11 cellular contexts compared by ENCODE assay signal in the genomic region with DNA sequence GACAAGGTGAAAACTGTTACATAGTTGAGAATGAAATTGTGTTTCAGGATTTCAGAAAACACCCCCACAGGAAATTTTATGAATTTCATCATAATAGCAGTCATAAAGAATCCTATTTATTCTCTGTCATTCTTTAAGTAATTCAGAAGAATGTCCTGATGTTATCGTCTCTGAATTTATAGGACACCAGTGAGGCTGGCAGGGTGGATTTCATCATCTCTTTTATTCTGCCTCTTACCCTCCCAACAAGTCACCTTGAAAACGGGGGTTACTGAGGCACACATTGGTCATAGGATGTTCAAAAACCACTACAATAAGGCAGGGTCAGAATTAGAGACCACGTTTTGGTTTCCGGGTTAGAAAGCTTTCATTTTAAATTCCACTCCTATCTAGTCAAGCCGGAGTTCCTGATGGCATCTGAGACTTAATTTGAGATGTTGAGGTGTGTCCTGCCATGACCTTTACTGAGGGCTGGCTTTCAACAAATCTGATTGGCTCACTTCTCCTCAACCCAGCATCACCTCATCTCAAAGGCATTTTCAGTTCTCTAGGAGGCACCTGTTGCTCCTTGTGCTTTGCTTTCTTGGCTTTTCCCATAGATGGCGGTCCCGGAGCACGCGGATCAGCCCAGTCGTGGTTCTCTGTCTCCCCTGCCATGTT.
DNase-seq lines count a peak whose midpoint lies in the region; ATAC-seq and TF ChIP-seq lines count a peak whose summit lies in the region.
"Had no signal": no experiment of that assay in that cellular context is flagged by ENCODE, and none has a peak within 500 bp of the region (broad histone marks: within the 10 kb centered on the region; RNA-seq: fewer than 3 reads in every experiment).

No MANE protein-coding gene starts in this region.

- H3K27ac Mint-ChIP-seq in WTC11 (no peak overlapping the region), GM23338 (no peak overlapping the region)
- H3K27ac Mint-ChIP-seq in stimulated activated naive CD8-positive, alpha-beta T cell treated with anti-CD3 and anti-CD28 coated beads, Interleukin-15, amount 100 ng/mL, for 72 hours, result peak overlapping the region in 1 of 2 donors; percentile 61

- no peaks in the 10 kb centered on the region for H3K27me3 Mint-ChIP-seq in activated T-cell treated with anti-CD3 and anti-CD28 coated beads, Interleukin-2, amount 50 U/mL, for 4 hours (ENCODE audit: low read depth)
- H3K27me3 Mint-ChIP-seq in WTC11 (ENCODE audit: low read depth) (no peaks in the 10 kb centered on the region), GM23338 (ENCODE audit: insufficient read depth, low read depth, poor library complexity) (peaks cover 1% of the 10 kb centered on the region)
- no peaks in the 10 kb centered on the region for H3K27me3 Mint-ChIP-seq in stimulated activated naive CD8-positive, alpha-beta T cell treated with anti-CD3 and anti-CD28 coated beads, Interleukin-15, amount 100 ng/mL, for 72 hours

- peak; percentile 70 to 79 for ATAC-seq in activated T-cell treated with anti-CD3 and anti-CD28 coated beads, Interleukin-2, amount 50 U/mL, for 4 hours
- peak; percentile 36; the same call in 1 of the 2 replicates for ATAC-seq in WTC11
- peak; percentile 94 for ATAC-seq in stimulated activated naive CD8-positive, alpha-beta T cell treated with anti-CD3 and anti-CD28 coated beads, Interleukin-15, amount 100 ng/mL, for 72 hours
- no peak; the same call in 2 of the 3 replicates for ATAC-seq in GM23338

- no peaks in the 10 kb centered on the region for H3F3A ChIP-seq in GM23338 (replicated peaks; ENCODE audit: low read depth)

- no peak for TF ChIP-seq CTCF in WTC11 (IDR thresholded peaks at IDR 0.05)
- TF ChIP-seq CTCF in fibroblast of pulmonary artery (IDR thresholded peaks at IDR 0.05; ENCODE audit: low read length, missing control alignments), result no peak
- no peak for TF ChIP-seq CTCF in right atrium auricular region (IDR thresholded peaks at IDR 0.05)
- 0 out of 4 replicates have a peak, but pooled peaks of 1 of the 2 experiments have one; percentile 6 for TF ChIP-seq CTCF in GM23338 (conservative IDR thresholded peaks at IDR 0.05; ENCODE audit: low read depth in 2 of 2)

- H3K9me2 ChIP-seq in GM23338 (ENCODE audit: insufficient read depth), result no peaks in the 10 kb centered on the region

- H3K27ac ChIP-seq in right atrium auricular region, result no peak overlapping the region
- H3K27ac ChIP-seq in GM23338 (ENCODE audit: low read depth), result no peak overlapping the region
- H3K27ac ChIP-seq: sigmoid colon had no signal

- H3K9me3 ChIP-seq in right atrium auricular region, result no peaks in the 10 kb centered on the region
- H3K9me3 ChIP-seq: sigmoid colon had no signal

- no peaks in the 10 kb centered on the region for H3K79me2 ChIP-seq in GM23338 (replicated peaks; ENCODE audit: insufficient read depth)

- no peaks in the 10 kb centered on the region for H4K20me1 ChIP-seq in GM23338 (replicated peaks; ENCODE audit: insufficient read depth)

- peaks cover 25% of the 10 kb centered on the region for H3K4me1 Mint-ChIP-seq in activated T-cell treated with anti-CD3 and anti-CD28 coated beads, Interleukin-2, amount 50 U/mL, for 4 hours (ENCODE audit: low read depth)
- H3K4me1 Mint-ChIP-seq in WTC11, result peaks cover 6% of the 10 kb centered on the region; the same call in 1 of the 2 replicates
- H3K4me1 Mint-ChIP-seq in stimulated activated naive CD8-positive, alpha-beta T cell treated with anti-CD3 and anti-CD28 coated beads, Interleukin-15, amount 100 ng/mL, for 72 hours, result peaks cover 34% of the 10 kb centered on the region
- H3K4me1 Mint-ChIP-seq in GM23338, result peaks cover 6% of the 10 kb centered on the region; the same call in 1 of the 3 replicates

- DNase-seq in activated T-cell treated with anti-CD3 and anti-CD28 coated beads, Interleukin-2, amount 50 U/mL, for 4 hours, result no peak
- DNase-seq in activated T-cell treated with anti-CD3 and anti-CD28 coated beads, Interleukin-2, amount 50 U/mL, for 1 hour, result no peak
- DNase-seq in WTC11 (ENCODE audit: low spot score) (no peak), fibroblast of pulmonary artery (ENCODE audit: low read depth) (peak; percentile 57), right atrium auricular region (ENCODE audit: low spot score) (no peak), GM23338 (ENCODE audit: low spot score) (no peak)
- DNase-seq in stimulated activated naive CD8-positive, alpha-beta T cell treated with anti-CD3 and anti-CD28 coated beads, Interleukin-15, amount 100 ng/mL, for 72 hours, result peak in 1 of 2 donors; percentile 43
- DNase-seq in stimulated activated naive CD4-positive, alpha-beta T cell treated with Interleukin-2 at 50 U/mL for 16 hours (lab: John Stamatoyannopoulos, UW), result no peak
- DNase-seq: NCI-H146; sigmoid colon; stimulated activated naive CD4-positive, alpha-beta T cell had no signal

- CTCF ChIA-PET in WTC11 (lab: Charles Lee), result no interaction called here

- H3K4me3 Mint-ChIP-seq in activated T-cell treated with anti-CD3 and anti-CD28 coated beads, Interleukin-2, amount 50 U/mL, for 4 hours, result no peak overlapping the region
- H3K4me3 Mint-ChIP-seq in WTC11 (no peak overlapping the region), GM23338 (no peak overlapping the region)
- no peak overlapping the region for H3K4me3 Mint-ChIP-seq in stimulated activated naive CD8-positive, alpha-beta T cell treated with anti-CD3 and anti-CD28 coated beads, Interleukin-15, amount 100 ng/mL, for 72 hours

- H3K36me3 ChIP-seq in right atrium auricular region (no peaks in the 10 kb centered on the region), GM23338 (ENCODE audit: insufficient read depth) (no peaks in the 10 kb centered on the region)
- H3K36me3 ChIP-seq: sigmoid colon had no signal

- H3K4me2 ChIP-seq in GM23338, result no peak overlapping the region

- no peak overlapping the region for H2AFZ ChIP-seq in GM23338

- H3K4me1 ChIP-seq in right atrium auricular region (no peaks in the 10 kb centered on the region), GM23338 (ENCODE audit: insufficient read depth) (peaks cover 3% of the 10 kb centered on the region; the same call in 1 of the 2 replicates)

- H3K9me3 Mint-ChIP-seq in activated T-cell treated with anti-CD3 and anti-CD28 coated beads, Interleukin-2, amount 50 U/mL, for 4 hours, result peaks cover 10% of the 10 kb centered on the region
- H3K9me3 Mint-ChIP-seq in WTC11, result peaks cover 15% of the 10 kb centered on the region
- peaks cover 5 to 19% of the 10 kb centered on the region in 2 donors for H3K9me3 Mint-ChIP-seq in stimulated activated naive CD8-positive, alpha-beta T cell treated with anti-CD3 and anti-CD28 coated beads, Interleukin-15, amount 100 ng/mL, for 72 hours
- H3K9me3 Mint-ChIP-seq in GM23338, result no peaks in the 10 kb centered on the region

- H3K36me3 Mint-ChIP-seq in activated T-cell treated with anti-CD3 and anti-CD28 coated beads, Interleukin-2, amount 50 U/mL, for 4 hours (ENCODE audit: insufficient read depth), result peaks cover 7% of the 10 kb centered on the region
- H3K36me3 Mint-ChIP-seq in WTC11, result no peaks in the 10 kb centered on the region
- H3K36me3 Mint-ChIP-seq in GM23338 (ENCODE audit: low read depth), result no peaks in the 10 kb centered on the region

- H3K27me3 ChIP-seq in right atrium auricular region, result no peaks in the 10 kb centered on the region
- H3K27me3 ChIP-seq in GM23338 (ENCODE audit: insufficient read depth), result no peaks in the 10 kb centered on the region
- H3K27me3 ChIP-seq: sigmoid colon had no signal

- H3K4me3 ChIP-seq in fibroblast of pulmonary artery (replicated peaks; ENCODE audit: low read depth, low read length), result no peak overlapping the region
- H3K4me3 ChIP-seq in right atrium auricular region, result no peak overlapping the region
- H3K4me3 ChIP-seq in GM23338, result no peak overlapping the region
- H3K4me3 ChIP-seq: sigmoid colon had no signal

- POLR2A ChIA-PET in WTC11 (lab: Charles Lee), result no interaction called here

TF ChIP-seq in WTC11, 78 proteins besides CTCF, POLR2A, EP300 and RAD21 (continues in another document):
- TF ChIP-seq, protein P1, sequence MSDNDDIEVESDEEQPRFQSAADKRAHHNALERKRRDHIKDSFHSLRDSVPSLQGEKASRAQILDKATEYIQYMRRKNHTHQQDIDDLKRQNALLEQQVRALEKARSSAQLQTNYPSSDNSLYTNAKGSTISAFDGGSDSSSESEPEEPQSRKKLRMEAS (CRISPR knock-in tag; IDR thresholded peaks at IDR 0.05), result no peak
- TF ChIP-seq CREM (CRISPR knock-in tag; IDR thresholded peaks at IDR 0.05), result no peak
- TF ChIP-seq NR1H2 (CRISPR knock-in tag; IDR thresholded peaks at IDR 0.05), result no peak
- TF ChIP-seq ZNF138 (CRISPR knock-in tag; conservative IDR thresholded peaks at IDR 0.05), result no peak
- TF ChIP-seq ZNF232 (CRISPR knock-in tag; IDR thresholded peaks at IDR 0.05), result no peak

TF ChIP-seq in GM23338, 12 proteins besides CTCF, POLR2A, EP300 and RAD21 (continues in another document):
- TF ChIP-seq EZH2phosphoT487 (IDR thresholded peaks at IDR 0.05; ENCODE audit: unreplicated experiment) (no peak), STAT1 (IDR thresholded peaks at IDR 0.05; ENCODE audit: unreplicated experiment) (no peak), EZH2 (IDR thresholded peaks at IDR 0.05; ENCODE audit: low read depth, unreplicated experiment) (no peak), CREB1 (CRISPR knock-in tag; IDR thresholded peaks at IDR 0.05; ENCODE audit: low read depth) (no peak), ZNF331 (CRISPR knock-in tag; IDR thresholded peaks at IDR 0.05; ENCODE audit: low read depth) (no peak)
